In the genomic region with DNA sequence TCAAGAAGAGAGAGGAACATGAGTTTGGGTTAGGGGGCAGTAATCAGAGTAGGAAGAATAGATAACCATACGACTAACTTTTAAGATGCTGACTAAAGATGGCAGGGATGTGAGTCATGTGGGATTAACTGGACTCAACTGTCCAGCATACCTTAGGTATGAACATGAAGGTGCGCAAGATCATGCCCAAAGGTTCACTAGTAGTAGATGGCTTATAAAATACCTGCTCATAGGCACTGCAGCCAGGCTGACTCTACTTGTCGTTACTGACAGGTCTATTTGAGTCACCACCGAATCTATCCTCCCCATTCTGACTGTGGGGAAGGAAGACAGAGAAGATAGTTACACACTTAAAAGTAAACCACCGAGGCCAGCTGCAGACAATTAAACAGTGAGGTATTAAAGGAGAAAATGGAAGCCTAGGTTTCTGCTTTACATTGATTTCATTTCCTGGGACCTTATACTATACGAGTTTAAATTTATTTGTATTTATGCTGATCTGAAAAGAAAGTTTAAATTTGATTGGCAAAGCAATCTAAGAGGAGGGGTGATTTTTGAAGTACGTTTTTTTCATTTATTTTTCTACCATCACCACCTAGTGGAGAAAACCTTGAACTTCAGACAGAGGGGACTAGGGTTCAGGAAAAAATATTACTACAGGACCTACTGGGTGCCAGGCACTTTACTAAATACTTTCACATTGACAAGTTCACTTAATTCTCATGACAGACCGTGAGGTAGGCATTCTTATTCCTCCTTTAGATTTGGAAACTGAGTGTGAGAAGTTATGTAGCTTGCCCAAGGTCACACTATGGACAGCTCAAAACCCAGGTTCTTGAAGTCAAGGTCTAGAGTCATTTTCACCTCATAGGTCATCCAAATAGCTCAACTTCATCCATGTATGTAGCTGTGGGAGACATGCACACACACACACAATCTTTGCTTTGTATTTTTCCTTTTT, we compare ENCODE assay signal across 8 cellular contexts. TPM values are rescaled to one million over a fixed set of nuclear protein-coding genes. Genes with fewer than 3 reads are reported as not detected.
DNase-seq lines count a peak whose midpoint lies in the region; ATAC-seq and TF ChIP-seq lines count a peak whose summit lies in the region.
"Had no signal": no experiment of that assay in that cellular context is flagged by ENCODE, and none has a peak within 500 bp of the region (broad histone marks: within the 10 kb centered on the region; RNA-seq: fewer than 3 reads in every experiment).

No MANE protein-coding gene starts in this region.

- TF ChIP-seq CTCF in GM13976 (IDR thresholded peaks at IDR 0.05; ENCODE audit: borderline replicate concordance, control extremely low read depth, extremely low read depth, insufficient read depth, missing control alignments): peak; percentile 21
- peak; percentile 76 for TF ChIP-seq CTCF in OCI-LY7 (conservative IDR thresholded peaks at IDR 0.05; ENCODE audit: low read length)
- peak; percentile 24 for TF ChIP-seq CTCF in colonic mucosa (IDR thresholded peaks at IDR 0.05)
- peak; percentile 16 for TF ChIP-seq CTCF in parathyroid adenoma (IDR thresholded peaks at IDR 0.05)

- DNase-seq in GM13976 (ENCODE audit: low spot score) (no peak), OCI-LY7 (ENCODE audit: low spot score) (peak; percentile 28), colonic mucosa (no peak), NCI-H2107 (lab: John Stamatoyannopoulos, UW) (no peak)
- DNase-seq: NCI-H510A treated with DMSO at 0.1 percent for 48 hours had no signal

- ATAC-seq in HG02759 (IDR thresholded peaks at IDR 0.05; ENCODE audit: unreplicated experiment) (no peak), HG03159 (IDR thresholded peaks at IDR 0.05; ENCODE audit: unreplicated experiment) (no peak)

- H3K79me2 ChIP-seq in OCI-LY7 (ENCODE audit: insufficient read depth, low read depth, low read length) (peaks cover 4% of the 10 kb centered on the region), parathyroid adenoma (peaks cover under 1% of the 10 kb centered on the region)

- in situ Hi-C loops in GM13976 (cut with MboI; ENCODE audit: low sequenced_read_pairs, unreplicated experiment): no loop called here

- intact Hi-C loops in OCI-LY7 (cut with micrococcal nuclease; ENCODE audit: unreplicated experiment): loop anchor here (10.0 kb wide), 1 partner anchor 594 kb away; no protein-coding TSS in a partner anchor
- intact Hi-C loops in colonic mucosa (cut with DNase I): no loop called here

- no peaks in the 10 kb centered on the region for H4K20me1 ChIP-seq in OCI-LY7 (ENCODE audit: insufficient read depth, low read length)

- H3K4me2 ChIP-seq in OCI-LY7 (ENCODE audit: low read length) (no peak overlapping the region), parathyroid adenoma (ENCODE audit: low read length) (no peak overlapping the region)

- POLR2A ChIA-PET in OCI-LY7 (lab: Charles Lee): interaction anchor here (0.6 to 1.3 kb wide), 2 partner anchors 9 to 11 kb away, joined by 4 to 6 read pairs; partner anchors contain the start of gene MYLK4

- no peaks in the 10 kb centered on the region for H3K27me3 ChIP-seq in colonic mucosa
- H3K27me3 ChIP-seq in parathyroid adenoma (ENCODE audit: control insufficient read depth, insufficient read depth, low read length): no peaks in the 10 kb centered on the region

- H3K27ac ChIP-seq in OCI-LY7 (ENCODE audit: low read depth, low read length, poor library complexity, severe bottlenecking): no peak overlapping the region
- no peak overlapping the region for H3K27ac ChIP-seq in colonic mucosa
- H3K27ac ChIP-seq in parathyroid adenoma: no peak overlapping the region

- CTCF ChIA-PET in OCI-LY7 (lab: Charles Lee; ENCODE audit: unreplicated experiment): interaction anchor here (0.6 kb wide), 1 partner anchor 139 kb away, joined by 3 read pairs; no protein-coding TSS in a partner anchor

- no peak overlapping the region for H3K9ac ChIP-seq in colonic mucosa (ENCODE audit: low read depth in 2 of 2, low read length in 2 of 2)
- H3K9ac ChIP-seq in parathyroid adenoma: no peak overlapping the region

- peaks cover 5% of the 10 kb centered on the region; the same call in 1 of the 2 replicates for H3K9me3 ChIP-seq in OCI-LY7 (ENCODE audit: low read length)
- H3K9me3 ChIP-seq in colonic mucosa: no peaks in the 10 kb centered on the region
- H3K9me3 ChIP-seq in parathyroid adenoma (ENCODE audit: control insufficient read depth, low read length): no peaks in the 10 kb centered on the region

- no peaks in the 10 kb centered on the region for H3K9me2 ChIP-seq in OCI-LY7 (ENCODE audit: insufficient read depth, low read length)

- no TSS peak for BruUV-seq in OCI-LY7 (replicated peaks; lab: Mats Ljungman, UMichigan)

- no peaks in the 10 kb centered on the region; the same call in 1 of the 2 replicates for H3K36me3 ChIP-seq in OCI-LY7 (ENCODE audit: insufficient read depth, low read length)
- no peaks in the 10 kb centered on the region for H3K36me3 ChIP-seq in colonic mucosa
- no peaks in the 10 kb centered on the region for H3K36me3 ChIP-seq in parathyroid adenoma (ENCODE audit: control insufficient read depth, insufficient read depth, low read length)

- no peak overlapping the region for H2AFZ ChIP-seq in OCI-LY7 (ENCODE audit: low read length)
- H2AFZ ChIP-seq in parathyroid adenoma: no peak overlapping the region

- H3K4me3 ChIP-seq in OCI-LY7 (ENCODE audit: low read depth, low read length, poor library complexity, severe bottlenecking) (no peak overlapping the region), colonic mucosa (no peak overlapping the region), parathyroid adenoma (ENCODE audit: low read depth, low read length) (no peak overlapping the region)

- H3K4me1 ChIP-seq in OCI-LY7 (ENCODE audit: insufficient read depth, low read length, poor library complexity, severe bottlenecking) (peaks cover 7% of the 10 kb centered on the region), colonic mucosa (no peaks in the 10 kb centered on the region), parathyroid adenoma (no peaks in the 10 kb centered on the region)

RNA-seq across cellular contexts. Expression of gene WRNIP1, which starts 4.0 kb away (rescaled TPM):
- total RNA-seq in OCI-LY7 (2014; rRNA removed; shearing (Covaris generic)): 38.1 and 54.2 TPM in 2 replicates
- total RNA-seq in OCI-LY7 (2022): 40.0 and 43.8 TPM in 2 replicates
- 10 to 100 TPM; 49.9 to 53.7 TPM for total RNA-seq in colonic mucosa

RNA-seq across cellular contexts. Expression of gene MYLK4, which starts 10.4 kb away (rescaled TPM):
- total RNA-seq in OCI-LY7 (2014; rRNA removed; shearing (Covaris generic)): 0.13 and 0.16 TPM in 2 replicates
- total RNA-seq in OCI-LY7 (2022) (0.24 and 0.36 TPM in 2 replicates), colonic mucosa (under 1 TPM; 0.20 to 0.35 TPM)

Comparison
In these comparisons a context has a peak if more than half of its experiments do, and no peak if none do; other contexts are left out.
1. CTCF ChIP-seq: peak in every context shown above with its lines; median percentile 76 in OCI-LY7; 24 in colonic mucosa; 21 in GM13976; 16 in parathyroid adenoma.